Comparison of ENCODE assay signal across 8 cellular contexts in genomic region chr19:55654323-55654832, GRCh38. TPM values are rescaled to one million over a fixed set of nuclear protein-coding genes. Genes with fewer than 3 reads are reported as not detected.
A peak's percentile ranks its signal among the peaks of the same experiment; 100 is the strongest.
DNase-seq lines count a peak whose midpoint lies in the region; ATAC-seq and TF ChIP-seq lines count a peak whose summit lies in the region.

No MANE protein-coding gene starts in this region.

- peaks cover 26% of the 10 kb centered on the region for H3K4me1 Mint-ChIP-seq in progenitor cell of endocrine pancreas (ENCODE audit: low read depth)

- H3K27ac ChIP-seq in ascending aorta (peak overlapping the region; percentile 97), upper lobe of right lung (peak overlapping the region; percentile 97)

- no peaks in the 10 kb centered on the region for H3K27me3 ChIP-seq in ascending aorta
- H3K27me3 ChIP-seq in upper lobe of right lung = no peaks in the 10 kb centered on the region

- no peaks in the 10 kb centered on the region for H3K9me3 Mint-ChIP-seq in progenitor cell of endocrine pancreas (ENCODE audit: low read depth)

- H3K36me3 Mint-ChIP-seq in progenitor cell of endocrine pancreas (ENCODE audit: insufficient read depth) = peaks cover 9% of the 10 kb centered on the region

- H3K9me3 ChIP-seq in ascending aorta (no peaks in the 10 kb centered on the region), upper lobe of right lung (no peaks in the 10 kb centered on the region)

- peaks cover 21 to 37% of the 10 kb centered on the region in 2 donors for H3K4me1 ChIP-seq in ascending aorta
- peaks cover 40% of the 10 kb centered on the region for H3K4me1 ChIP-seq in upper lobe of right lung

- H3K27ac Mint-ChIP-seq in progenitor cell of endocrine pancreas = peak overlapping the region; percentile 98

- TF ChIP-seq CTCF in ascending aorta (IDR thresholded peaks at IDR 0.05) = no peak
- no peak for TF ChIP-seq CTCF in progenitor cell of endocrine pancreas (IDR thresholded peaks at IDR 0.05; ENCODE audit: unreplicated experiment)
- no peak for TF ChIP-seq CTCF in upper lobe of right lung (IDR thresholded peaks at IDR 0.05)

- no peaks in the 10 kb centered on the region for H3K27me3 Mint-ChIP-seq in progenitor cell of endocrine pancreas

- peak; percentile 60 for ATAC-seq in GM18498 (IDR thresholded peaks at IDR 0.05; ENCODE audit: unreplicated experiment)
- peak; percentile 64 for ATAC-seq in HG02943 (IDR thresholded peaks at IDR 0.05; ENCODE audit: low read depth, unreplicated experiment)
- ATAC-seq in left ventricle myocardium superior = peak; percentile 77
- peak; percentile 84 for ATAC-seq in upper lobe of right lung

- intact Hi-C loops in ascending aorta (cut with DNase I) = loop anchor here (1.0 to 10.0 kb wide), 6 partner anchors 20 to 1460 kb away; partner anchors contain the start of genes EPN1, LENG8, PPP1R12C and PPP6R1
- intact Hi-C loops in left ventricle myocardium superior (cut with micrococcal nuclease) = no loop called here
- intact Hi-C loops in upper lobe of right lung (cut with DNase I) = no loop called here

- H3K36me3 ChIP-seq in ascending aorta = peaks cover 3 to 4% of the 10 kb centered on the region in 2 donors
- peaks cover 4% of the 10 kb centered on the region for H3K36me3 ChIP-seq in upper lobe of right lung

- H3K4me3 ChIP-seq in ascending aorta (peak overlapping the region; percentile 77 to 89), upper lobe of right lung (peak overlapping the region; percentile 81)

- H3K4me3 Mint-ChIP-seq in progenitor cell of endocrine pancreas (ENCODE audit: low read depth) = peak overlapping the region; percentile 90

- peak; percentile 98 for DNase-seq in NCI-H187 (lab: John Stamatoyannopoulos, UW)
- peak; percentile 93 to 99 (median 99) for DNase-seq in T-helper 2 cell
- DNase-seq in ascending aorta (ENCODE audit: low spot score in 2 of 2) = peak; percentile 98 to 100
- peak; percentile 99 for DNase-seq in left ventricle myocardium superior
- peak; percentile 99 for DNase-seq in progenitor cell of endocrine pancreas (ENCODE audit: low spot score, unreplicated experiment)
- DNase-seq in upper lobe of right lung = peak; percentile 99

RNA-seq across cellular contexts. Expression of gene U2AF2, which starts 0.5 kb away (rescaled TPM):
- total RNA-seq in ascending aorta = 221 TPM
- total RNA-seq in left ventricle myocardium superior = 79.9 TPM
- total RNA-seq in progenitor cell of endocrine pancreas = 275 and 281 TPM in 2 replicates
- total RNA-seq in upper lobe of right lung = 142 TPM

RNA-seq across cellular contexts. Expression of gene CCDC106, which starts 6.4 kb away (rescaled TPM):
- total RNA-seq in ascending aorta (27.6 TPM), left ventricle myocardium superior (16.8 TPM), progenitor cell of endocrine pancreas (23.0 and 23.9 TPM in 2 replicates), upper lobe of right lung (11.1 TPM)

RNA-seq across cellular contexts. Expression of gene ZNF581, which starts 10.9 kb away (rescaled TPM):
- 12.1 TPM for total RNA-seq in ascending aorta
- total RNA-seq in left ventricle myocardium superior = 9.4 TPM
- 38.8 and 40.1 TPM in 2 replicates for total RNA-seq in progenitor cell of endocrine pancreas
- total RNA-seq in upper lobe of right lung = 16.4 TPM

RNA-seq across cellular contexts. Expression of gene ZNF580, which starts 13.6 kb away (rescaled TPM):
- 163 TPM for total RNA-seq in ascending aorta
- total RNA-seq in left ventricle myocardium superior = 12.3 TPM
- total RNA-seq in progenitor cell of endocrine pancreas = 45.9 and 46.2 TPM in 2 replicates
- 30.7 TPM for total RNA-seq in upper lobe of right lung

RNA-seq across cellular contexts. Expression of gene EPN1, which starts 20.6 kb away (rescaled TPM):
- total RNA-seq in ascending aorta = 122 TPM
- 250 TPM for total RNA-seq in left ventricle myocardium superior
- 115 and 118 TPM in 2 replicates for total RNA-seq in progenitor cell of endocrine pancreas
- total RNA-seq in upper lobe of right lung = 117 TPM

Comparison
In these comparisons a context has a peak if more than half of its experiments do, and no peak if none do; other contexts are left out.
1. Peak in every context shown above with its lines: DNase-seq, ATAC-seq, H3K4me3 ChIP-seq and H3K27ac ChIP-seq.